Comparison of ENCODE assay signal across 1 cellular context in the genomic region with DNA sequence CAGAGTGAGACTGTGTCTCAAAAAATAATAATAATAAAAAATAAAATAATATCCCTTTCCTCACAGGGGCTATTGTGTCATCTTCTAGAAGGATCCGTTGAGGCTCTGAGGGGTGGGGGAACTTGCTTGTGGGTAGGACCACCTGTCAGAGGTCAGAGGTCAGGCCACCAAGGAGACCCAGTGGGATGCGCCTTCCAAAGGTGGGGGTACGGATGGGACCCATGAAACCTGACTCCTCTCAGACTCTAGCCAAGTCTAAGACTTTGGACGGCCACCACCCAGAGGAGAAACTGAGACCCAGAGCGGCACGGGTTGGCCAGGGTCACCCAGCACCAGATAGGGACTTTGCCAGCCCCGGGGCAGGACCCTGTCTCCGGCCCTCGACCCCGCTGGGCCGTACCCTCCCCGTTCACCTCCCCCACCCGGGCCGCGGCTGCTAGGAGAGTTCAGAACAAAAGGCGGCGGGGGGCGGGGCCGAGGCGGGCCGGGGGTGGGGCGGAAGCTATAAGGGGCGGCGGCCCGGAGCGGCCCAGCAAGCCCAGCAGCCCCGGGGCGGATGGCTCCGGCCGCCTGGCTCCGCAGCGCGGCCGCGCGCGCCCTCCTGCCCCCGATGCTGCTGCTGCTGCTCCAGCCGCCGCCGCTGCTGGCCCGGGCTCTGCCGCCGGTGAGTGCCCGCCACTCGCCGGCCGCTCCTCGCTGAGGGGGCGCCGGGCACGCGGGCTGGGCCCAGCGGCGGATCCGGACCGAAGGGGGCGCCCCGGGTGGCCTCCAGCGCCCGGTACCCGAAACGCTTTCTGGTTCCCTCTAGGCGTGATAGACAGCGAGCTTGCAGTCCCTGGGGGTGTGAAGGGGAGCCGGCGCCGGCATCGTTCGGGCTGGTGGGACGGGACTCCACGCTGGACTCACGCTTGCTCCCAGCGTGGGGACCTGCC.
TF ChIP-seq lines count a peak whose summit lies in the region.

A gene with protein sequence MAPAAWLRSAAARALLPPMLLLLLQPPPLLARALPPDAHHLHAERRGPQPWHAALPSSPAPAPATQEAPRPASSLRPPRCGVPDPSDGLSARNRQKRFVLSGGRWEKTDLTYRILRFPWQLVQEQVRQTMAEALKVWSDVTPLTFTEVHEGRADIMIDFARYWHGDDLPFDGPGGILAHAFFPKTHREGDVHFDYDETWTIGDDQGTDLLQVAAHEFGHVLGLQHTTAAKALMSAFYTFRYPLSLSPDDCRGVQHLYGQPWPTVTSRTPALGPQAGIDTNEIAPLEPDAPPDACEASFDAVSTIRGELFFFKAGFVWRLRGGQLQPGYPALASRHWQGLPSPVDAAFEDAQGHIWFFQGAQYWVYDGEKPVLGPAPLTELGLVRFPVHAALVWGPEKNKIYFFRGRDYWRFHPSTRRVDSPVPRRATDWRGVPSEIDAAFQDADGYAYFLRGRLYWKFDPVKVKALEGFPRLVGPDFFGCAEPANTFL (plus strand): TSS at position 535 of the 932 bp plus-strand sequence. CDS start 22 bp downstream, at position 557.

TF ChIP-seq in GM23338, 12 proteins besides CTCF, POLR2A, EP300 and RAD21 (continued from another document):
- TF ChIP-seq, protein P1, sequence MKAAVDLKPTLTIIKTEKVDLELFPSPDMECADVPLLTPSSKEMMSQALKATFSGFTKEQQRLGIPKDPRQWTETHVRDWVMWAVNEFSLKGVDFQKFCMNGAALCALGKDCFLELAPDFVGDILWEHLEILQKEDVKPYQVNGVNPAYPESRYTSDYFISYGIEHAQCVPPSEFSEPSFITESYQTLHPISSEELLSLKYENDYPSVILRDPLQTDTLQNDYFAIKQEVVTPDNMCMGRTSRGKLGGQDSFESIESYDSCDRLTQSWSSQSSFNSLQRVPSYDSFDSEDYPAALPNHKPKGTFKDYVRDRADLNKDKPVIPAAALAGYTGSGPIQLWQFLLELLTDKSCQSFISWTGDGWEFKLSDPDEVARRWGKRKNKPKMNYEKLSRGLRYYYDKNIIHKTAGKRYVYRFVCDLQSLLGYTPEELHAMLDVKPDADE (IDR thresholded peaks at IDR 0.05) = no peak
TF ChIP-seq in GM23338: peak in this region for 0.
